31 cellular contexts compared by ENCODE assay signal in genomic region chr19:41802770-41803169, GRCh38. TPM values are rescaled to one million over a fixed set of nuclear protein-coding genes. Genes with fewer than 3 reads are reported as not detected.
A peak's percentile ranks its signal among the peaks of the same experiment; 100 is the strongest.
DNase-seq lines count a peak whose midpoint lies in the region; ATAC-seq, FAIRE-seq and TF ChIP-seq lines count a peak whose summit lies in the region.
"Had no signal": no experiment of that assay in that cellular context is flagged by ENCODE, and none has a peak within 500 bp of the region (broad histone marks: within the 10 kb centered on the region; RNA-seq: fewer than 3 reads in every experiment).

No MANE protein-coding gene starts in this region.

- H3K36me3 ChIP-seq in muscle layer of duodenum (ENCODE audit: control insufficient read depth in 1 of 2, insufficient read depth in 2 of 2, low read length in 2 of 2) (no peaks in the 10 kb centered on the region), psoas muscle (ENCODE audit: insufficient read depth in 1 of 2, low read depth in 1 of 2) (no peaks in the 10 kb centered on the region)
- H3K36me3 ChIP-seq: tibial nerve had no signal

- no peak for ATAC-seq in A549
- ATAC-seq in activated T-helper 17 cell treated with anti-CD3 and anti-CD28 coated beads, Interleukin-2, amount 50 U/mL, for 72 hours (replicated peaks): no peak
- ATAC-seq in psoas muscle: no peak
- ATAC-seq in HG03469 (IDR thresholded peaks at IDR 0.05; ENCODE audit: unreplicated experiment): no peak
- ATAC-seq: HCT116, left lobe of liver, T-helper 17 cell had no signal

- H3K4me1 ChIP-seq in A549 (0 out of 3 replicates have a peak, but pooled peaks cover 5% of the 10 kb centered on the region), muscle layer of duodenum (ENCODE audit: control insufficient read depth in 1 of 2, insufficient read depth in 2 of 2, low read length in 2 of 2) (no peaks in the 10 kb centered on the region), psoas muscle (no peaks in the 10 kb centered on the region)

- TF ChIP-seq POLR2A in A549 (IDR thresholded peaks at IDR 0.05; ENCODE audit: low read length): no peak

- peak overlapping the region; percentile 92 to 98 (median 97) for H3K27ac Mint-ChIP-seq in CD14-positive monocyte
- peak overlapping the region; percentile 37 for H3K27ac Mint-ChIP-seq in activated T-helper 17 cell treated with anti-CD3 and anti-CD28 coated beads, Interleukin-2, amount 50 U/mL, for 72 hours
- no peak overlapping the region for H3K27ac Mint-ChIP-seq in Calu3 (ENCODE audit: unreplicated experiment)
- H3K27ac Mint-ChIP-seq: activated CD4-positive, alpha-beta memory T cell treated with anti-CD3 and anti-CD28 coated beads, Interleukin-2, amount 10 ng/mL, durations not matched to agents 7 days and 5 days; activated naive CD8-positive, alpha-beta T cell; activated T-helper 2 cell treated with anti-CD3 and anti-CD28 coated beads, Interferon-gamma antibody, Interleukin-2, Interleukin-4, amounts not matched to agents 10 μg/mL and 5 μg/mL and 100 μg/mL, durations not matched to agents 14 hours and 24 hours and 36 hours had no signal

- TF ChIP-seq CTCF in A549 (IDR thresholded peaks at IDR 0.05) (no peak), CD14-positive monocyte (IDR thresholded peaks at IDR 0.05) (no peak), psoas muscle (IDR thresholded peaks at IDR 0.05) (no peak), Calu3 (IDR thresholded peaks at IDR 0.05; ENCODE audit: unreplicated experiment) (no peak), GM10248 (IDR thresholded peaks at IDR 0.05; ENCODE audit: control extremely low read depth, extremely low read depth, low read depth, missing control alignments) (no peak)

- POLR2A ChIA-PET in A549 (lab: Yijun Ruan, JAX): no interaction called here
- POLR2A ChIA-PET in GM10248 (lab: Yijun Ruan, JAX): no interaction called here

- intact Hi-C loops in CD14-positive monocyte (cut with micrococcal nuclease): no loop called here
- intact Hi-C loops in psoas muscle (cut with DNase I): no loop called here
- intact Hi-C loops in Calu3 (cut with micrococcal nuclease; ENCODE audit: unreplicated experiment): no loop called here

- no TSS peak for BruUV-seq in Calu3 (replicated peaks; lab: Mats Ljungman, UMichigan)

- H3K4me1 Mint-ChIP-seq in CD14-positive monocyte: peaks cover 81% of the 10 kb centered on the region
- H3K4me1 Mint-ChIP-seq in activated T-helper 17 cell treated with anti-CD3 and anti-CD28 coated beads, Interleukin-2, amount 50 U/mL, for 72 hours: peaks cover 5% of the 10 kb centered on the region
- H3K4me1 Mint-ChIP-seq in Calu3 (ENCODE audit: low read depth, unreplicated experiment): peaks cover 11% of the 10 kb centered on the region

- DNase-seq in A549 (ENCODE audit: low read depth in 1 of 2, low spot score in 1 of 2) (no peak), CD14-positive monocyte (ENCODE audit: low spot score) (no peak), psoas muscle (no peak), Calu3 (no peak), GM10248 (ENCODE audit: extremely low spot score) (no peak)
- DNase-seq: activated CD4-positive, alpha-beta memory T cell treated with anti-CD3 and anti-CD28 coated beads, Interleukin-2, amount 10 ng/mL, durations not matched to agents 7 days and 5 days; activated CD8-positive, alpha-beta memory T cell treated with anti-CD3 and anti-CD28 coated beads, Interleukin-2, amount 50 U/mL, for 4 hours; aorta; C1 segment of cervical spinal cord; Caco-2; effector CD4-positive, alpha-beta T cell; glutamatergic neuron; mesendoderm; NCI-H1092 treated with DMSO at 0.1 percent for 48 hours; NCI-H1694 treated with DMSO at 0.1 percent for 48 hours; NCI-H510A treated with DMSO at 0.1 percent for 48 hours; occipital lobe; stimulated activated CD4-positive, alpha-beta T cell treated with anti-CD3 and anti-CD28 coated beads, Interleukin-4, amount 100 ng/mL, for 24 hours; T-helper 17 cell had no signal

- H3K36me3 Mint-ChIP-seq in CD14-positive monocyte: peaks cover 22 to 49% of the 10 kb centered on the region in 2 donors
- H3K36me3 Mint-ChIP-seq in activated T-helper 17 cell treated with anti-CD3 and anti-CD28 coated beads, Interleukin-2, amount 50 U/mL, for 72 hours (ENCODE audit: low read depth): no peaks in the 10 kb centered on the region
- no peaks in the 10 kb centered on the region for H3K36me3 Mint-ChIP-seq in Calu3 (ENCODE audit: insufficient read depth, unreplicated experiment)
- H3K36me3 Mint-ChIP-seq: activated naive CD8-positive, alpha-beta T cell had no signal

- CTCF ChIA-PET in A549 (lab: Yijun Ruan, JAX): interaction anchor here (1.0 to 19.4 kb wide), 9 partner anchors 9 to 233 kb away, joined by 3 to 428 read pairs (median 5); partner anchors contain the start of genes CEACAM3 and CEACAM6
- CTCF ChIA-PET in Calu3 (lab: Charles Lee): interaction anchor here (0.6 to 1.9 kb wide), 3 partner anchors 10 to 32 kb away, joined by 4 to 5 read pairs (median 5); no protein-coding TSS in a partner anchor
- CTCF ChIA-PET in GM10248 (lab: Yijun Ruan, JAX): interaction anchor here (1.0 to 2.2 kb wide), 5 partner anchors 8 to 24 kb away, joined by 3 to 11 read pairs (median 6); no protein-coding TSS in a partner anchor

- H3K9me3 Mint-ChIP-seq in CD14-positive monocyte (peaks cover 5 to 13% (median 8%) of the 10 kb centered on the region in 7 donors), Calu3 (ENCODE audit: low read depth, unreplicated experiment) (no peaks in the 10 kb centered on the region)
- H3K9me3 Mint-ChIP-seq in activated T-helper 17 cell treated with anti-CD3 and anti-CD28 coated beads, Interleukin-2, amount 50 U/mL, for 72 hours: no peaks in the 10 kb centered on the region
- H3K9me3 Mint-ChIP-seq: activated CD4-positive, alpha-beta memory T cell treated with anti-CD3 and anti-CD28 coated beads, Interleukin-2, amount 10 ng/mL, durations not matched to agents 7 days and 5 days; activated T-helper 2 cell treated with anti-CD3 and anti-CD28 coated beads, Interferon-gamma antibody, Interleukin-2, Interleukin-4, amounts not matched to agents 10 μg/mL and 5 μg/mL and 100 μg/mL, durations not matched to agents 14 hours and 24 hours and 36 hours had no signal

- no peak for TF ChIP-seq RAD21 in A549 (conservative IDR thresholded peaks at IDR 0.05 in 1 of 2, IDR thresholded peaks at IDR 0.05 in 1 of 2)

- no peak for TF ChIP-seq EP300 in A549 (IDR thresholded peaks at IDR 0.05)

- H3K27me3 ChIP-seq in muscle layer of duodenum (ENCODE audit: low read depth, low read length): no peaks in the 10 kb centered on the region
- H3K27me3 ChIP-seq in psoas muscle (ENCODE audit: insufficient read depth in 3 of 3, low read length in 2 of 3): peaks cover 0 to 5% (median 0%) of the 10 kb centered on the region in 3 donors
- H3K27me3 ChIP-seq: tibial nerve had no signal

- WGBS in A549 (ENCODE audit: missing lambda C conversion rate): 65% methylated on average over 2 of the region's 2 CpGs
- 73 to 83% (median 75%) methylated on average over 2 of the region's 2 CpGs for WGBS in psoas muscle, 3 donors

- H3K4me3 ChIP-seq in A549 (no peak overlapping the region), muscle layer of duodenum (ENCODE audit: low read depth in 1 of 2, low read length in 2 of 2) (no peak overlapping the region), psoas muscle (no peak overlapping the region)
- H3K4me3 ChIP-seq: tibial nerve had no signal

- H3K27ac ChIP-seq in A549: no peak overlapping the region
- H3K27ac ChIP-seq in muscle layer of duodenum (ENCODE audit: low read length): peak overlapping the region; percentile 11
- no peak overlapping the region for H3K27ac ChIP-seq in psoas muscle
- H3K27ac ChIP-seq: tibial nerve had no signal

- peak; percentile 87 for FAIRE-seq in A549 (lab: Jason Lieb, UNC)
- FAIRE-seq: bronchial epithelial cell had no signal

- no peak overlapping the region for H3K4me2 ChIP-seq in A549

- H3K9me3 ChIP-seq in A549 (peaks cover 10% of the 10 kb centered on the region), muscle layer of duodenum (ENCODE audit: control insufficient read depth in 1 of 2, low read length in 2 of 2) (no peaks in the 10 kb centered on the region), psoas muscle (no peaks in the 10 kb centered on the region)

- no peak overlapping the region for H3K4me3 Mint-ChIP-seq in CD14-positive monocyte
- H3K4me3 Mint-ChIP-seq in activated T-helper 17 cell treated with anti-CD3 and anti-CD28 coated beads, Interleukin-2, amount 50 U/mL, for 72 hours: no peak overlapping the region
- H3K4me3 Mint-ChIP-seq in Calu3 (ENCODE audit: low read depth, unreplicated experiment): no peak overlapping the region
- H3K4me3 Mint-ChIP-seq: activated CD4-positive, alpha-beta memory T cell treated with anti-CD3 and anti-CD28 coated beads, Interleukin-2, amount 10 ng/mL, durations not matched to agents 7 days and 5 days; activated naive CD8-positive, alpha-beta T cell; T-helper 17 cell had no signal

- H3K27me3 Mint-ChIP-seq in CD14-positive monocyte (ENCODE audit: low read depth in 3 of 3) (peaks cover 0 to 7% (median 3%) of the 10 kb centered on the region in 3 donors), Calu3 (ENCODE audit: unreplicated experiment) (peaks cover 54% of the 10 kb centered on the region)
- no peaks in the 10 kb centered on the region for H3K27me3 Mint-ChIP-seq in activated T-helper 17 cell treated with anti-CD3 and anti-CD28 coated beads, Interleukin-2, amount 50 U/mL, for 72 hours

RNA-seq across cellular contexts. Expression of gene CEACAM3, which starts 6.4 kb away (rescaled TPM):
- polyA plus RNA-seq in A549 (2011; rRNA removed): not detected in 2 replicates
- polyA plus RNA-seq in A549 (2012; cell fraction: cytosol; rRNA removed): not detected in 2 replicates
- polyA plus RNA-seq in A549 (2012; cell fraction: nucleus; rRNA removed): not detected in 2 replicates
- not detected in 3 replicates for polyA plus RNA-seq in A549 (2017; fragmentation: RNase III; extraction: RNeasy Plus Mini Kit Qiagen cat#74134 plus additional on column Dnase treatment)
- polyA minus RNA-seq in A549 (2011; rRNA and poly(A)+ RNA removed): not detected in 2 replicates
- 10 to 100 TPM in 1 of 2 donors, 1 to 10 TPM in 1; 5.9 to 11.8 TPM for polyA plus RNA-seq in CD14-positive monocyte
- not detected for total RNA-seq in activated T-helper 17 cell treated with anti-CD3 and anti-CD28 coated beads, Interleukin-2, amount 50 U/mL, for 72 hours
- total RNA-seq in psoas muscle: under 1 TPM in 1 of 4 donors, not detected in 3; 0.59 TPM
- polyA plus RNA-seq in psoas muscle: under 1 TPM in 2 of 3 donors, not detected in 1; 0.01 to 0.05 TPM
- total RNA-seq in Calu3 (2022): not detected in 2 replicates
- total RNA-seq: activated CD4-positive, alpha-beta memory T cell treated with anti-CD3 and anti-CD28 coated beads, Interleukin-2, amount 10 ng/mL, durations not matched to agents 7 days and 5 days; activated T-helper 2 cell treated with anti-CD3 and anti-CD28 coated beads, Interferon-gamma antibody, Interleukin-2, Interleukin-4, amounts not matched to agents 10 μg/mL and 5 μg/mL and 100 μg/mL, durations not matched to agents 14 hours and 24 hours and 36 hours; bronchial epithelial cell; Caco-2; G401; occipital lobe; pulmonary artery endothelial cell had no signal
- polyA plus RNA-seq: AG04450, aorta had no signal

RNA-seq across cellular contexts. Expression of gene LYPD4, which starts 41.7 kb away (rescaled TPM):
- not detected in 2 replicates for polyA plus RNA-seq in A549 (2011; rRNA removed)
- polyA plus RNA-seq in A549 (2012; cell fraction: cytosol; rRNA removed): not detected in 2 replicates
- not detected in 2 replicates for polyA plus RNA-seq in A549 (2012; cell fraction: nucleus; rRNA removed)
- polyA plus RNA-seq in A549 (2017; fragmentation: RNase III; extraction: RNeasy Plus Mini Kit Qiagen cat#74134 plus additional on column Dnase treatment): not detected in 3 replicates
- not detected in 2 replicates for polyA minus RNA-seq in A549 (2011; rRNA and poly(A)+ RNA removed)
- not detected for polyA plus RNA-seq in CD14-positive monocyte
- not detected for total RNA-seq in activated T-helper 17 cell treated with anti-CD3 and anti-CD28 coated beads, Interleukin-2, amount 50 U/mL, for 72 hours
- not detected for total RNA-seq in psoas muscle
- not detected for polyA plus RNA-seq in psoas muscle
- total RNA-seq in Calu3 (2022): not detected in 2 replicates
- total RNA-seq: activated CD4-positive, alpha-beta memory T cell treated with anti-CD3 and anti-CD28 coated beads, Interleukin-2, amount 10 ng/mL, durations not matched to agents 7 days and 5 days; activated T-helper 2 cell treated with anti-CD3 and anti-CD28 coated beads, Interferon-gamma antibody, Interleukin-2, Interleukin-4, amounts not matched to agents 10 μg/mL and 5 μg/mL and 100 μg/mL, durations not matched to agents 14 hours and 24 hours and 36 hours; aorta; bronchial epithelial cell; Caco-2; G401; left lobe of liver; occipital lobe; pulmonary artery endothelial cell; T-helper 17 cell; tibial nerve had no signal
- polyA plus RNA-seq: AG04450, aorta had no signal

RNA-seq across cellular contexts. Expression of gene DMRTC2, which starts 42.1 kb away (rescaled TPM):
- polyA plus RNA-seq in A549 (2011; rRNA removed): not detected in 2 replicates
- polyA plus RNA-seq in A549 (2012; cell fraction: cytosol; rRNA removed): not detected in 2 replicates
- not detected in 2 replicates for polyA plus RNA-seq in A549 (2012; cell fraction: nucleus; rRNA removed)
- not detected in 3 replicates for polyA plus RNA-seq in A549 (2017; fragmentation: RNase III; extraction: RNeasy Plus Mini Kit Qiagen cat#74134 plus additional on column Dnase treatment)
- polyA minus RNA-seq in A549 (2011; rRNA and poly(A)+ RNA removed): not detected in 2 replicates
- polyA plus RNA-seq in CD14-positive monocyte: not detected
- not detected for total RNA-seq in activated T-helper 17 cell treated with anti-CD3 and anti-CD28 coated beads, Interleukin-2, amount 50 U/mL, for 72 hours
- total RNA-seq in psoas muscle: not detected
- not detected for polyA plus RNA-seq in psoas muscle
- total RNA-seq in Calu3 (2022): not detected in 2 replicates
- total RNA-seq: activated CD4-positive, alpha-beta memory T cell treated with anti-CD3 and anti-CD28 coated beads, Interleukin-2, amount 10 ng/mL, durations not matched to agents 7 days and 5 days; activated T-helper 2 cell treated with anti-CD3 and anti-CD28 coated beads, Interferon-gamma antibody, Interleukin-2, Interleukin-4, amounts not matched to agents 10 μg/mL and 5 μg/mL and 100 μg/mL, durations not matched to agents 14 hours and 24 hours and 36 hours; aorta; bronchial epithelial cell; Caco-2; G401; left lobe of liver; occipital lobe; pulmonary artery endothelial cell; T-helper 17 cell; tibial nerve had no signal
- polyA plus RNA-seq: AG04450, aorta had no signal

RNA-seq across cellular contexts. Expression of gene CEACAM6, which starts 47.4 kb away (rescaled TPM):
- polyA plus RNA-seq in A549 (2011; rRNA removed): 17.7 and 26.7 TPM in 2 replicates
- 2.0 and 3.5 TPM in 2 replicates for polyA plus RNA-seq in A549 (2012; cell fraction: cytosol; rRNA removed)
- 1.9 and 4.5 TPM in 2 replicates for polyA plus RNA-seq in A549 (2012; cell fraction: nucleus; rRNA removed)
- 0.51 to 0.97 TPM (median 0.53 TPM) in 3 replicates for polyA plus RNA-seq in A549 (2017; fragmentation: RNase III; extraction: RNeasy Plus Mini Kit Qiagen cat#74134 plus additional on column Dnase treatment)
- 7.7 and 15.8 TPM in 2 replicates for polyA minus RNA-seq in A549 (2011; rRNA and poly(A)+ RNA removed)
- under 1 TPM in 1 of 2 donors, not detected in 1; 0.07 TPM for polyA plus RNA-seq in CD14-positive monocyte
- not detected for total RNA-seq in activated T-helper 17 cell treated with anti-CD3 and anti-CD28 coated beads, Interleukin-2, amount 50 U/mL, for 72 hours
- total RNA-seq in psoas muscle: under 1 TPM in 2 of 4 donors, not detected in 2; 0.17 to 0.27 TPM
- polyA plus RNA-seq in psoas muscle: under 1 TPM in 2 of 3 donors, not detected in 1; 0.03 TPM
- total RNA-seq in Calu3 (2022): 44.5 and 98.9 TPM in 2 replicates
- total RNA-seq: activated CD4-positive, alpha-beta memory T cell treated with anti-CD3 and anti-CD28 coated beads, Interleukin-2, amount 10 ng/mL, durations not matched to agents 7 days and 5 days; activated T-helper 2 cell treated with anti-CD3 and anti-CD28 coated beads, Interferon-gamma antibody, Interleukin-2, Interleukin-4, amounts not matched to agents 10 μg/mL and 5 μg/mL and 100 μg/mL, durations not matched to agents 14 hours and 24 hours and 36 hours; G401; occipital lobe; pulmonary artery endothelial cell; T-helper 17 cell; tibial nerve had no signal
- polyA plus RNA-seq: AG04450 had no signal

RNA-seq across cellular contexts. Expression of gene RPS19, which starts 57.3 kb away (rescaled TPM):
- polyA plus RNA-seq in A549 (2011; rRNA removed) (2,749 and 3,564 TPM in 2 replicates), A549 (2017; fragmentation: RNase III; extraction: RNeasy Plus Mini Kit Qiagen cat#74134 plus additional on column Dnase treatment) (7,778 to 7,989 TPM (median 7,924 TPM) in 3 replicates), CD14-positive monocyte (1,000 to 10,000 TPM; 1,234 to 1,424 TPM), psoas muscle (1,000 to 10,000 TPM; 1,218 to 2,236 (median 1,284) TPM)
- 3,114 and 3,796 TPM in 2 replicates for polyA plus RNA-seq in A549 (2012; cell fraction: cytosol; rRNA removed)
- polyA plus RNA-seq in A549 (2012; cell fraction: nucleus; rRNA removed): 3,748 and 4,898 TPM in 2 replicates
- 2,997 and 3,081 TPM in 2 replicates for polyA minus RNA-seq in A549 (2011; rRNA and poly(A)+ RNA removed)
- 1,000 to 10,000 TPM; 3,531 to 4,049 TPM for total RNA-seq in activated T-helper 17 cell treated with anti-CD3 and anti-CD28 coated beads, Interleukin-2, amount 50 U/mL, for 72 hours
- total RNA-seq in psoas muscle (100 to 1,000 TPM; 593 to 962 (median 730) TPM), Calu3 (2022) (2,051 and 2,220 TPM in 2 replicates)
